ENCODE assay signal across 10 cellular contexts in genomic region chr3:167736264-167736787, GRCh38. TPM values are rescaled to one million over a fixed set of nuclear protein-coding genes. Genes with fewer than 3 reads are reported as not detected.
DNase-seq lines count a peak whose midpoint lies in the region; ATAC-seq, FAIRE-seq and TF ChIP-seq lines count a peak whose summit lies in the region.
"Had no signal": no experiment of that assay in that cellular context is flagged by ENCODE, and none has a peak within 500 bp of the region (broad histone marks: within the 10 kb centered on the region; RNA-seq: fewer than 3 reads in every experiment).

No MANE protein-coding gene starts in this region.

- CTCF ChIA-PET in CD8-positive, alpha-beta memory T cell (lab: Charles Lee), result interaction anchor here (1.1 to 1.9 kb wide), 3 partner anchors 18 to 53 kb away, joined by 3 to 4 read pairs (median 3); no protein-coding TSS in a partner anchor

- H3K4me1 Mint-ChIP-seq in CD8-positive, alpha-beta memory T cell, result peaks cover 9 to 15% (median 12%) of the 10 kb centered on the region in 3 donors
- peaks cover 19% of the 10 kb centered on the region for H3K4me1 Mint-ChIP-seq in endothelial cell (ENCODE audit: unreplicated experiment)
- H3K4me1 Mint-ChIP-seq in activated T-cell treated with anti-CD3 and anti-CD28 coated beads, Interleukin-2, amount 50 U/mL, for 4 hours (ENCODE audit: low read depth), result peaks cover 8% of the 10 kb centered on the region

- no peaks in the 10 kb centered on the region for H3K27me3 ChIP-seq in CD8-positive, alpha-beta memory T cell (ENCODE audit: insufficient read depth, low read length, poor library complexity, severe bottlenecking)
- no peaks in the 10 kb centered on the region for H3K27me3 ChIP-seq in pancreas

- no peak for FAIRE-seq in pancreas (lab: Jason Lieb, UNC)

- intact Hi-C loops in pancreas (cut with DNase I), result no loop called here

- H3K27me3 Mint-ChIP-seq in CD8-positive, alpha-beta memory T cell, result no peaks in the 10 kb centered on the region
- no peaks in the 10 kb centered on the region for H3K27me3 Mint-ChIP-seq in endothelial cell (ENCODE audit: unreplicated experiment)
- H3K27me3 Mint-ChIP-seq in activated T-cell treated with anti-CD3 and anti-CD28 coated beads, Interleukin-2, amount 50 U/mL, for 4 hours (ENCODE audit: low read depth), result no peaks in the 10 kb centered on the region
- H3K27me3 Mint-ChIP-seq: dendritic cell treated with granulocyte-macrophage colony-stimulating factor and Interleukin-4, amounts not matched to agents 40 ng/mL and 50 ng/mL, for 4 days had no signal

- H3K9me3 ChIP-seq in CD8-positive, alpha-beta memory T cell (ENCODE audit: low read length), result no peaks in the 10 kb centered on the region
- H3K9me3 ChIP-seq in pancreas, result no peaks in the 10 kb centered on the region

- peaks cover 28% of the 10 kb centered on the region for H3K4me1 ChIP-seq in CD8-positive, alpha-beta memory T cell (ENCODE audit: insufficient read depth, low read length)
- peaks cover 12 to 37% (median 22%) of the 10 kb centered on the region in 3 donors for H3K4me1 ChIP-seq in pancreas

- H3K4me3 ChIP-seq in CD8-positive, alpha-beta memory T cell (ENCODE audit: low read length), result peak overlapping the region; percentile 75
- peak overlapping the region; percentile 42 to 91 (median 87) for H3K4me3 ChIP-seq in pancreas

- H3K36me3 ChIP-seq in CD8-positive, alpha-beta memory T cell (ENCODE audit: insufficient read depth, low read length), result no peaks in the 10 kb centered on the region
- H3K36me3 ChIP-seq in pancreas, result no peaks in the 10 kb centered on the region

- TF ChIP-seq CTCF in endothelial cell (IDR thresholded peaks at IDR 0.05; ENCODE audit: unreplicated experiment), result no peak
- TF ChIP-seq CTCF in pancreas (IDR thresholded peaks at IDR 0.05), result no peak

- no peak overlapping the region for H3K27ac Mint-ChIP-seq in CD8-positive, alpha-beta memory T cell
- H3K27ac Mint-ChIP-seq in endothelial cell (ENCODE audit: unreplicated experiment), result peak overlapping the region; percentile 30
- H3K27ac Mint-ChIP-seq: dendritic cell treated with granulocyte-macrophage colony-stimulating factor and Interleukin-4, amounts not matched to agents 40 ng/mL and 50 ng/mL, for 4 days had no signal

- H3K9me3 Mint-ChIP-seq in CD8-positive, alpha-beta memory T cell, result no peaks in the 10 kb centered on the region
- no peaks in the 10 kb centered on the region for H3K9me3 Mint-ChIP-seq in endothelial cell (ENCODE audit: unreplicated experiment)
- no peaks in the 10 kb centered on the region for H3K9me3 Mint-ChIP-seq in activated T-cell treated with anti-CD3 and anti-CD28 coated beads, Interleukin-2, amount 50 U/mL, for 4 hours
- H3K9me3 Mint-ChIP-seq: dendritic cell treated with granulocyte-macrophage colony-stimulating factor and Interleukin-4, amounts not matched to agents 40 ng/mL and 50 ng/mL, for 4 days had no signal

- ATAC-seq in pancreas, result no peak
- no peak for ATAC-seq in HG02870 (IDR thresholded peaks at IDR 0.05; ENCODE audit: unreplicated experiment)
- ATAC-seq in activated T-cell treated with anti-CD3 and anti-CD28 coated beads, Interleukin-2, amount 50 U/mL, for 4 hours, result no peak

- 5 to 6% methylated on average over 7 of the region's 7 CpGs for whole genome bisulfite sequencing in pancreas, 2 donors

- H3K36me3 Mint-ChIP-seq in CD8-positive, alpha-beta memory T cell, result peaks cover 0 to 6% (median 2%) of the 10 kb centered on the region in 3 donors
- H3K36me3 Mint-ChIP-seq in endothelial cell (ENCODE audit: low read depth, unreplicated experiment), result peaks cover 3% of the 10 kb centered on the region
- H3K36me3 Mint-ChIP-seq in activated T-cell treated with anti-CD3 and anti-CD28 coated beads, Interleukin-2, amount 50 U/mL, for 4 hours (ENCODE audit: insufficient read depth), result peaks cover 4% of the 10 kb centered on the region

- H3K27ac ChIP-seq in CD8-positive, alpha-beta memory T cell (ENCODE audit: low read depth, low read length), result no peak overlapping the region
- H3K27ac ChIP-seq in pancreas, result peak overlapping the region in 3 of 4 donors; percentile 91 to 94 (median 94)

- POLR2A ChIA-PET in CD8-positive, alpha-beta memory T cell (lab: Charles Lee), result no interaction called here

- no peak for DNase-seq in CD8-positive, alpha-beta memory T cell
- DNase-seq in NAMALWA (ENCODE audit: low spot score), result peak; percentile 26
- no peak for DNase-seq in endothelial cell (ENCODE audit: low spot score)
- DNase-seq in pancreas, result no peak
- no peak for DNase-seq in HK-2 (ENCODE audit: unreplicated experiment)
- no peak for DNase-seq in COLO668 (lab: John Stamatoyannopoulos, UW; ENCODE audit: unreplicated experiment)
- no peak for DNase-seq in activated T-cell treated with anti-CD3 and anti-CD28 coated beads, Interleukin-2, amount 50 U/mL, for 4 hours
- DNase-seq: activated CD4-positive, alpha-beta T cell treated with anti-CD3 and anti-CD28 coated beads for 4 hours had no signal

- peak overlapping the region in 1 of 7 donors; percentile 34 for H3K4me3 Mint-ChIP-seq in CD8-positive, alpha-beta memory T cell
- H3K4me3 Mint-ChIP-seq in endothelial cell (ENCODE audit: unreplicated experiment), result no peak overlapping the region
- H3K4me3 Mint-ChIP-seq in activated T-cell treated with anti-CD3 and anti-CD28 coated beads, Interleukin-2, amount 50 U/mL, for 4 hours, result no peak overlapping the region
- H3K4me3 Mint-ChIP-seq: dendritic cell treated with granulocyte-macrophage colony-stimulating factor and Interleukin-4, amounts not matched to agents 40 ng/mL and 50 ng/mL, for 4 days had no signal

RNA-seq across cellular contexts. Expression of gene SERPINI1, which starts 0.8 kb away (rescaled TPM):
- total RNA-seq in CD8-positive, alpha-beta memory T cell, result 1 to 10 TPM; 1.7 to 1.9 TPM
- polyA plus RNA-seq in CD8-positive, alpha-beta memory T cell, result 13.7 TPM
- total RNA-seq in endothelial cell (ENCODE audit: unreplicated experiment), result 15.5 TPM
- 10 to 100 TPM; 12.1 to 23.7 (median 20.1) TPM for total RNA-seq in pancreas
- 10 to 100 TPM; 19.8 to 23.2 TPM for polyA plus RNA-seq in pancreas
- 1 to 10 TPM in 1 of 3 donors, under 1 TPM in 2; 0.63 to 1.4 (median 0.94) TPM for total RNA-seq in activated T-cell treated with anti-CD3 and anti-CD28 coated beads, Interleukin-2, amount 50 U/mL, for 4 hours

RNA-seq across cellular contexts. Expression of gene PDCD10, which starts 1.6 kb away (rescaled TPM):
- 10 to 100 TPM; 78.7 to 81.3 TPM for total RNA-seq in CD8-positive, alpha-beta memory T cell
- 95.1 TPM for polyA plus RNA-seq in CD8-positive, alpha-beta memory T cell
- total RNA-seq in endothelial cell (ENCODE audit: unreplicated experiment) (74.6 TPM), pancreas (10 to 100 TPM; 10.8 to 24.5 (median 15.6) TPM)
- polyA plus RNA-seq in pancreas, result 10 to 100 TPM; 11.0 to 21.3 TPM
- total RNA-seq in activated T-cell treated with anti-CD3 and anti-CD28 coated beads, Interleukin-2, amount 50 U/mL, for 4 hours, result 10 to 100 TPM; 68.2 to 69.5 (median 68.4) TPM
